Comparison of ENCODE assay signal across 8 cellular contexts in the genomic region with DNA sequence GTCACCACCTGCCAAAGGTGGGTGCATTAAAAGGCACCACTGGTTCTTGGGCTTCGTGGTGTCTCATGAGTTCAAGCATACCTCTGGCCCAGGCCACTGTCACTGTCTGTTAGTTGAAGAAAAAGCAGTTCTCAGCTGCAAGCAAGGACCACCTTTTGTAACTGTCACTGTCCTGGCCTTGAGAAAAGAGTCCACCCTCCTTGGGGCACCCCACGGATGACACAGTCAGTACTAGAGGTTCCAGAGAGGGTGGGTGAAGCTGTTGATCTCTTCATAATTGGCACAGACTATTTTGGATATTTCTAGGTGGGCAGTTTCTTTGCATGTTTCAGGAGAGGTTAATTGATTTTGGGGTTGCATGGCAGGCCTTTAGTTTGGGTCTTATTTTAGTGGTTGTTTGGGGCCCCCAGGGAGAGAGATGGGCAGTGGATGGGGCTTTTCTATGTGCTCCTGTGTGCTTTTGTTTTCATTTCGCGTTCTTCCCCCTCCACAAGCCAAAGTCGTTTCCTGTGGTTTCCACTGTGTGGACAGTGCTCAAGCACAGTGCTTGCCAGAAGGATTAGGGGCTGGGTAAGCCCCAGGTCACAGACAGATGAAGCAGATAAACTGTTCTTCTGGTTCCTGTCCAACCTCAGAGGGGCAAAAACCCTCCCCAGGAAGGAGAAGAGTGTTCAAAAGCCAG.
A peak's percentile ranks its signal among the peaks of the same experiment; 100 is the strongest.
DNase-seq lines count a peak whose midpoint lies in the region; ATAC-seq and TF ChIP-seq lines count a peak whose summit lies in the region.

No MANE protein-coding gene starts in this region.

- DNase-seq in NAMALWA (ENCODE audit: low spot score): peak; percentile 34
- peak; percentile 65 to 66 (median 66) for DNase-seq in immature natural killer cell
- no peak for DNase-seq in HEK293T (ENCODE audit: extremely low spot score)
- no peak for DNase-seq in putamen (ENCODE audit: low spot score)
- no peak for DNase-seq in cardiac septum (ENCODE audit: low spot score)
- no peak for DNase-seq in SIG-M5 (lab: John Stamatoyannopoulos, UW)

- intact Hi-C loops in cardiac septum (cut with DNase I): no loop called here

- H3K4me3 Mint-ChIP-seq in immature natural killer cell: peak overlapping the region; percentile 41 to 80 (median 62)

- peaks cover 0 to 3% (median 2%) of the 10 kb centered on the region in 3 donors for H3K27me3 Mint-ChIP-seq in immature natural killer cell (ENCODE audit: low read depth in 3 of 3)

- peaks cover 0 to 10% (median 5%) of the 10 kb centered on the region in 3 donors for H3K36me3 Mint-ChIP-seq in immature natural killer cell

- H3K4me1 Mint-ChIP-seq in immature natural killer cell: peaks cover 28 to 45% of the 10 kb centered on the region in 2 donors

- CTCF ChIA-PET in HEK293T (lab: Yijun Ruan, JAX): no interaction called here

- POLR2A ChIA-PET in HEK293T (lab: Yijun Ruan, JAX): no interaction called here

- peak; percentile 95 for ATAC-seq in GM18867 (IDR thresholded peaks at IDR 0.05; ENCODE audit: unreplicated experiment)
- peak; percentile 95 for ATAC-seq in HG02623 (IDR thresholded peaks at IDR 0.05; ENCODE audit: unreplicated experiment)

- peaks cover 0 to 5% (median 3%) of the 10 kb centered on the region in 6 donors for H3K9me3 Mint-ChIP-seq in immature natural killer cell

- H3K27ac Mint-ChIP-seq in immature natural killer cell: peak overlapping the region; percentile 48 to 83 (median 78)

TF ChIP-seq in HEK293T, 16 proteins besides CTCF, POLR2A, EP300 and RAD21:
- TF ChIP-seq SP1 (IDR thresholded peaks at IDR 0.05) (no peak), ZNF384 (IDR thresholded peaks at IDR 0.05) (no peak), ELF4 (IDR thresholded peaks at IDR 0.05) (no peak), ARNT (IDR thresholded peaks at IDR 0.05) (no peak), L3MBTL2 (conservative IDR thresholded peaks at IDR 0.05) (no peak)

Comparison
In these comparisons a context has a peak if more than half of its experiments do, and no peak if none do; other contexts are left out.
1. DNase-seq: peak in NAMALWA (single experiment) and immature natural killer cell (3 of 3); none in HEK293T (single experiment), putamen (single experiment), cardiac septum (single experiment) and SIG-M5 (single experiment).